ENCODE assay signal across 17 cellular contexts in the genomic region with DNA sequence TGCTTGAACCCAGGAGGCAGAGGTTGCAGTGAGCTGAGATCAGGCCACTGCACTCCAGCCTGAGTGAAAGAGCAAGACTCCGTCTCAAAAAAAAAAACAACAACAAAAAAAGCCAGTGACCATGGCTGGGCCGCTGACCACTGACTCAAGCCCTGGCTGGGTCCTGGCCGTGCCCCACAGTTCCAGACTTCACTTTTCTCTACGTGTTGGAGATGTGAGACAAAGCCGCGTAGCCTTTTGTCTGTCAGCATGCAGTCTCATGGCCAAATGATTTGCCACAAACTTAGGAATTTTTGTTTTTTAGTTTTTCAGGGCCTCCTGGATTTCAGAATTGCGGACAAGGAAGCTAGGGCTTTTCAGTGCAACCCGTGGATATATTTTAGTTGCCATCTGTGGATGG.
DNase-seq lines count a peak whose midpoint lies in the region; ATAC-seq and TF ChIP-seq lines count a peak whose summit lies in the region.
"Had no signal": no experiment of that assay in that cellular context is flagged by ENCODE, and none has a peak within 500 bp of the region (broad histone marks: within the 10 kb centered on the region; RNA-seq: fewer than 3 reads in every experiment).

No MANE protein-coding gene starts in this region.

- H3K23ac ChIP-seq in trophoblast cell (ENCODE audit: low read length): no peak overlapping the region

- WGBS in trophoblast cell (ENCODE audit: extremely low coverage, insufficient coverage, insufficient read length): no CpG with 5 or more reads among the region's 8 CpGs

- 0 out of 2 replicates have a peak, but pooled peaks cover 3% of the 10 kb centered on the region for H3K9me3 Mint-ChIP-seq in WTC11
- no peaks in the 10 kb centered on the region for H3K9me3 Mint-ChIP-seq in CD8-positive, alpha-beta memory T cell
- no peaks in the 10 kb centered on the region for H3K9me3 Mint-ChIP-seq in activated T-helper 2 cell treated with anti-CD3 and anti-CD28 coated beads, Interferon-gamma antibody, Interleukin-2, Interleukin-4, amounts not matched to agents 10 μg/mL and 5 μg/mL and 100 μg/mL, durations not matched to agents 14 hours and 24 hours and 36 hours

- H3K4me1 Mint-ChIP-seq in WTC11: peaks cover 30% of the 10 kb centered on the region
- H3K4me1 Mint-ChIP-seq in CD8-positive, alpha-beta memory T cell: no peaks in the 10 kb centered on the region
- no peaks in the 10 kb centered on the region for H3K4me1 Mint-ChIP-seq in activated T-helper 2 cell treated with anti-CD3 and anti-CD28 coated beads, Interferon-gamma antibody, Interleukin-2, Interleukin-4, amounts not matched to agents 10 μg/mL and 5 μg/mL and 100 μg/mL, durations not matched to agents 14 hours and 24 hours and 36 hours (ENCODE audit: low read depth)

- peak overlapping the region; percentile 12 for H2BK12ac ChIP-seq in trophoblast cell (ENCODE audit: low read length)

- ATAC-seq in WTC11 (no peak), mucosa of descending colon (no peak)

- H2BK120ac ChIP-seq in trophoblast cell (ENCODE audit: insufficient read depth, low read length, poor library complexity): no peak overlapping the region

- intact Hi-C loops in left ventricle myocardium inferior (cut with micrococcal nuclease) (no loop called here), mucosa of descending colon (cut with DNase I, micrococcal nuclease) (no loop called here)
- intact Hi-C loops in activated T-helper 2 cell treated with anti-CD3 and anti-CD28 coated beads, Interferon-gamma antibody, Interleukin-2, Interleukin-4, amounts not matched to agents 10 μg/mL and 5 μg/mL and 100 μg/mL, durations not matched to agents 14 hours and 24 hours and 36 hours (cut with micrococcal nuclease): no loop called here

- H3K4me3 ChIP-seq in ACC112 (ENCODE audit: low read depth, low read length): no peak overlapping the region
- H3K4me3 ChIP-seq in left ventricle myocardium inferior: no peak overlapping the region
- H3K4me3 ChIP-seq in trophoblast cell (ENCODE audit: low read depth, low read length): no peak overlapping the region
- no peak overlapping the region for H3K4me3 ChIP-seq in CD8-positive, alpha-beta memory T cell (ENCODE audit: low read length)
- H3K4me3 ChIP-seq in mucosa of descending colon: no peak overlapping the region
- H3K4me3 ChIP-seq: ovary, SJSA1, tibial nerve had no signal

- H3K4me1 ChIP-seq in ACC112 (ENCODE audit: control insufficient read depth, insufficient read depth, low read length, unreplicated experiment) (peaks cover 40% of the 10 kb centered on the region), left ventricle myocardium inferior (peaks cover 87% of the 10 kb centered on the region), trophoblast cell (ENCODE audit: control insufficient read depth in 1 of 2, insufficient read depth in 2 of 2, low read length in 2 of 2) (peaks cover 22 to 38% of the 10 kb centered on the region in 2 experiments), mucosa of descending colon (ENCODE audit: low read depth) (peaks cover 3% of the 10 kb centered on the region)
- no peaks in the 10 kb centered on the region for H3K4me1 ChIP-seq in CD8-positive, alpha-beta memory T cell (ENCODE audit: insufficient read depth, low read length)

- no peak for DNase-seq in WTC11 (ENCODE audit: low spot score)
- DNase-seq in left ventricle myocardium inferior: no peak
- no peak for DNase-seq in trophoblast cell
- no peak for DNase-seq in CD8-positive, alpha-beta memory T cell
- DNase-seq in mucosa of descending colon: no peak
- DNase-seq in activated T-helper 2 cell treated with anti-CD3 and anti-CD28 coated beads, Interferon-gamma antibody, Interleukin-2, Interleukin-4, amounts not matched to agents 10 μg/mL and 5 μg/mL and 100 μg/mL, durations not matched to agents 14 hours and 24 hours and 36 hours (ENCODE audit: low spot score): no peak
- no peak for DNase-seq in NCI-H524 (lab: John Stamatoyannopoulos, UW)
- DNase-seq: activated CD4-positive, alpha-beta T cell treated with anti-CD3 and anti-CD28 coated beads, Interleukin-2, amount 50 U/mL, for 48 hours; amygdala; DMS 273 treated with DMSO at 0.1 percent for 48 hours; mammary epithelial cell; MV-4-11; NCI-H2171 treated with DMSO at 0.1 percent for 48 hours had no signal

- H3K79me2 ChIP-seq in ACC112 (ENCODE audit: control insufficient read depth, insufficient read depth, low read length, unreplicated experiment) (peaks cover 9% of the 10 kb centered on the region), trophoblast cell (ENCODE audit: control insufficient read depth, insufficient read depth, low read length, poor library complexity) (peaks cover 4% of the 10 kb centered on the region)

- no peaks in the 10 kb centered on the region for H3K27me3 ChIP-seq in ACC112 (ENCODE audit: insufficient read depth, low read length)
- H3K27me3 ChIP-seq in left ventricle myocardium inferior (ENCODE audit: low read depth): no peaks in the 10 kb centered on the region
- H3K27me3 ChIP-seq in trophoblast cell (ENCODE audit: insufficient read depth, low read length): no peaks in the 10 kb centered on the region
- no peaks in the 10 kb centered on the region for H3K27me3 ChIP-seq in CD8-positive, alpha-beta memory T cell (ENCODE audit: insufficient read depth, low read length, poor library complexity, severe bottlenecking)
- H3K27me3 ChIP-seq: ovary, SJSA1, tibial nerve had no signal

- H4K8ac ChIP-seq in trophoblast cell (ENCODE audit: low read depth, low read length): no peak overlapping the region

- POLR2A ChIA-PET in WTC11 (lab: Charles Lee): interaction anchor here (0.6 kb wide), 1 partner anchor 1809 kb away, joined by 3 read pairs; no protein-coding TSS in a partner anchor
- POLR2A ChIA-PET in CD8-positive, alpha-beta memory T cell (lab: Charles Lee): no interaction called here

- H2BK5ac ChIP-seq in trophoblast cell (ENCODE audit: low read depth, low read length, poor library complexity): no peak overlapping the region

- H3K14ac ChIP-seq in trophoblast cell (ENCODE audit: low read length): no peak overlapping the region

- no peaks in the 10 kb centered on the region for H3K36me3 ChIP-seq in ACC112 (ENCODE audit: insufficient read depth, low read length)
- H3K36me3 ChIP-seq in left ventricle myocardium inferior: no peaks in the 10 kb centered on the region
- no peaks in the 10 kb centered on the region for H3K36me3 ChIP-seq in trophoblast cell (ENCODE audit: control insufficient read depth in 1 of 2, insufficient read depth in 2 of 2, low read length in 2 of 2)
- no peaks in the 10 kb centered on the region for H3K36me3 ChIP-seq in CD8-positive, alpha-beta memory T cell (ENCODE audit: insufficient read depth, low read length)
- no peaks in the 10 kb centered on the region for H3K36me3 ChIP-seq in mucosa of descending colon (ENCODE audit: low read depth)
- H3K36me3 ChIP-seq: ovary, SJSA1, tibial nerve had no signal

- H3K18ac ChIP-seq in trophoblast cell (ENCODE audit: low read length): no peak overlapping the region

- peak overlapping the region; percentile 41 for H3K27ac ChIP-seq in ACC112 (ENCODE audit: low read depth, low read length)
- peak overlapping the region; percentile 94 for H3K27ac ChIP-seq in left ventricle myocardium inferior (replicated peaks)
- no peak overlapping the region for H3K27ac ChIP-seq in trophoblast cell (ENCODE audit: low read depth, low read length)
- no peak overlapping the region for H3K27ac ChIP-seq in CD8-positive, alpha-beta memory T cell (ENCODE audit: low read depth, low read length)
- H3K27ac ChIP-seq: SJSA1 had no signal

- H3K79me1 ChIP-seq in trophoblast cell (ENCODE audit: low read length): peaks cover 15% of the 10 kb centered on the region

- no peaks in the 10 kb centered on the region; the same call in 1 of the 2 replicates for H3K27me3 Mint-ChIP-seq in WTC11 (ENCODE audit: low read depth)
- H3K27me3 Mint-ChIP-seq in CD8-positive, alpha-beta memory T cell: peaks cover 2 to 13% of the 10 kb centered on the region in 2 donors
- peaks cover 2% of the 10 kb centered on the region for H3K27me3 Mint-ChIP-seq in activated T-helper 2 cell treated with anti-CD3 and anti-CD28 coated beads, Interferon-gamma antibody, Interleukin-2, Interleukin-4, amounts not matched to agents 10 μg/mL and 5 μg/mL and 100 μg/mL, durations not matched to agents 14 hours and 24 hours and 36 hours (ENCODE audit: low read depth)

- H3K27ac Mint-ChIP-seq in WTC11: peak overlapping the region; percentile 82; the same call in 1 of the 2 replicates
- no peak overlapping the region for H3K27ac Mint-ChIP-seq in CD8-positive, alpha-beta memory T cell
- H3K27ac Mint-ChIP-seq in activated T-helper 2 cell treated with anti-CD3 and anti-CD28 coated beads, Interferon-gamma antibody, Interleukin-2, Interleukin-4, amounts not matched to agents 10 μg/mL and 5 μg/mL and 100 μg/mL, durations not matched to agents 14 hours and 24 hours and 36 hours: no peak overlapping the region

- peak overlapping the region; percentile 40 for H4K91ac ChIP-seq in trophoblast cell (ENCODE audit: low read depth, low read length)

- H3K4me2 ChIP-seq in trophoblast cell (ENCODE audit: low read length): no peak overlapping the region

- peaks cover 6% of the 10 kb centered on the region; the same call in 1 of the 2 replicates for H3K36me3 Mint-ChIP-seq in WTC11
- no peaks in the 10 kb centered on the region for H3K36me3 Mint-ChIP-seq in CD8-positive, alpha-beta memory T cell
- no peaks in the 10 kb centered on the region for H3K36me3 Mint-ChIP-seq in activated T-helper 2 cell treated with anti-CD3 and anti-CD28 coated beads, Interferon-gamma antibody, Interleukin-2, Interleukin-4, amounts not matched to agents 10 μg/mL and 5 μg/mL and 100 μg/mL, durations not matched to agents 14 hours and 24 hours and 36 hours (ENCODE audit: low read depth)

- no peak overlapping the region for H3K4me3 Mint-ChIP-seq in WTC11
- no peak overlapping the region for H3K4me3 Mint-ChIP-seq in CD8-positive, alpha-beta memory T cell
- H3K4me3 Mint-ChIP-seq in activated T-helper 2 cell treated with anti-CD3 and anti-CD28 coated beads, Interferon-gamma antibody, Interleukin-2, Interleukin-4, amounts not matched to agents 10 μg/mL and 5 μg/mL and 100 μg/mL, durations not matched to agents 14 hours and 24 hours and 36 hours (ENCODE audit: low read depth): no peak overlapping the region

- peak overlapping the region; percentile 50 for H2AFZ ChIP-seq in ACC112 (ENCODE audit: low read length, unreplicated experiment)
- no peak overlapping the region for H2AFZ ChIP-seq in trophoblast cell (ENCODE audit: insufficient read depth, low read length, poor library complexity)

- no peak overlapping the region for H3K4ac ChIP-seq in trophoblast cell (ENCODE audit: low read depth, low read length)

- H4K12ac ChIP-seq in trophoblast cell (ENCODE audit: low read depth, low read length): no peak overlapping the region

- no peak overlapping the region for H2AK5ac ChIP-seq in trophoblast cell (ENCODE audit: low read length)

- no peak overlapping the region for H3K9ac ChIP-seq in trophoblast cell (ENCODE audit: low read length)

- no peaks in the 10 kb centered on the region for H3K9me3 ChIP-seq in left ventricle myocardium inferior (replicated peaks)
- peaks cover 7% of the 10 kb centered on the region for H3K9me3 ChIP-seq in trophoblast cell (ENCODE audit: insufficient read depth, low read depth, low read length)
- H3K9me3 ChIP-seq in CD8-positive, alpha-beta memory T cell (ENCODE audit: low read length): no peaks in the 10 kb centered on the region
- H3K9me3 ChIP-seq in mucosa of descending colon: no peaks in the 10 kb centered on the region
- H3K9me3 ChIP-seq: ovary, SJSA1, tibial nerve had no signal

- TF ChIP-seq CTCF in WTC11 (IDR thresholded peaks at IDR 0.05) (no peak), left ventricle myocardium inferior (IDR thresholded peaks at IDR 0.05; ENCODE audit: borderline replicate concordance) (no peak), mucosa of descending colon (IDR thresholded peaks at IDR 0.05) (no peak)

- CTCF ChIA-PET in WTC11 (lab: Charles Lee): interaction anchor here (0.5 to 4.6 kb wide), 8 partner anchors 14 to 102 kb away, joined by 3 to 26 read pairs (median 6); no protein-coding TSS in a partner anchor
- CTCF ChIA-PET in CD8-positive, alpha-beta memory T cell (lab: Charles Lee): no interaction called here

Comparison
In these comparisons a context has a peak if more than half of its experiments do, and no peak if none do; other contexts are left out.
1. H3K27ac ChIP-seq: peak in ACC112 (single experiment) and left ventricle myocardium inferior (single experiment); none in trophoblast cell (single experiment) and CD8-positive, alpha-beta memory T cell (single experiment).